1 cellular context compared by ENCODE assay signal in genomic region chr7:120276720-120277119, GRCh38.
TF ChIP-seq lines count a peak whose summit lies in the region.

No MANE protein-coding gene starts in this region.

TF ChIP-seq in GM23338, 12 proteins besides CTCF, POLR2A, EP300 and RAD21 (continued from another document):
- TF ChIP-seq ZNF462 (CRISPR knock-in tag; IDR thresholded peaks at IDR 0.05): no peak
- no peak for TF ChIP-seq EZH2phosphoT487 (IDR thresholded peaks at IDR 0.05; ENCODE audit: unreplicated experiment)
- no peak for TF ChIP-seq ZNF331 (CRISPR knock-in tag; IDR thresholded peaks at IDR 0.05; ENCODE audit: low read depth)
- TF ChIP-seq EZH2 (IDR thresholded peaks at IDR 0.05; ENCODE audit: low read depth, unreplicated experiment): no peak
TF ChIP-seq in GM23338: peak in this region for 0.
